14 cellular contexts compared by ENCODE assay signal in genomic region chr9:78167356-78167755, GRCh38.
DNase-seq lines count a peak whose midpoint lies in the region; ATAC-seq, FAIRE-seq and TF ChIP-seq lines count a peak whose summit lies in the region.
"Had no signal": no experiment of that assay in that cellular context is flagged by ENCODE, and none has a peak within 500 bp of the region (broad histone marks: within the 10 kb centered on the region; RNA-seq: fewer than 3 reads in every experiment).

No MANE protein-coding gene starts in this region.

- no peak overlapping the region for H3K4me3 Mint-ChIP-seq in MCF 10A (ENCODE audit: unreplicated experiment)
- H3K4me3 Mint-ChIP-seq in neural progenitor cell: no peak overlapping the region
- H3K4me3 Mint-ChIP-seq: activated naive CD4-positive, alpha-beta T cell treated with anti-CD3 and anti-CD28 coated beads, Interleukin-2, amount 50 U/mL, for 24 hours had no signal

- H3F3A ChIP-seq in neural progenitor cell (ENCODE audit: low read depth): no peaks in the 10 kb centered on the region

- H3K27ac Mint-ChIP-seq in MCF 10A (ENCODE audit: low read depth, unreplicated experiment): no peak overlapping the region
- no peak overlapping the region for H3K27ac Mint-ChIP-seq in neural progenitor cell
- H3K27ac Mint-ChIP-seq: activated naive CD4-positive, alpha-beta T cell treated with anti-CD3 and anti-CD28 coated beads, Interleukin-2, amount 50 U/mL, for 24 hours had no signal

- H3K79me2 ChIP-seq in neural progenitor cell (ENCODE audit: low read depth): no peaks in the 10 kb centered on the region

- peaks cover 17% of the 10 kb centered on the region for H3K9me3 Mint-ChIP-seq in MCF 10A (ENCODE audit: unreplicated experiment)
- H3K9me3 Mint-ChIP-seq in neural progenitor cell: peaks cover 10% of the 10 kb centered on the region
- H3K9me3 Mint-ChIP-seq: activated naive CD4-positive, alpha-beta T cell treated with anti-CD3 and anti-CD28 coated beads, Interleukin-2, amount 50 U/mL, for 24 hours had no signal

- no peak for ATAC-seq in GM19455 (IDR thresholded peaks at IDR 0.05; ENCODE audit: unreplicated experiment)
- no peak for ATAC-seq in HG03095 (IDR thresholded peaks at IDR 0.05; ENCODE audit: unreplicated experiment)

- H3K36me3 ChIP-seq in HEK293 (ENCODE audit: control insufficient read depth in 2 of 2, insufficient read depth in 1 of 2, low read length in 2 of 2): no peaks in the 10 kb centered on the region
- H3K36me3 ChIP-seq in neural progenitor cell: peaks cover 4% of the 10 kb centered on the region
- H3K36me3 ChIP-seq: BE2C, esophagus squamous epithelium had no signal

- no peak for FAIRE-seq in GM19239 (lab: Jason Lieb, UNC)

- intact Hi-C loops in MCF 10A (cut with micrococcal nuclease): no loop called here

- no peak overlapping the region for H3K9ac ChIP-seq in neural progenitor cell

- H3K4me1 ChIP-seq in HEK293 (ENCODE audit: control insufficient read depth, insufficient read depth, low read length) (peaks cover 3% of the 10 kb centered on the region; the same call in 1 of the 2 replicates), neural progenitor cell (no peaks in the 10 kb centered on the region)
- H3K4me1 ChIP-seq: BE2C, esophagus squamous epithelium had no signal

- CTCF ChIA-PET in HEK293 (lab: Yijun Ruan, JAX): no interaction called here
- CTCF ChIA-PET in MCF 10A (lab: Yijun Ruan, JAX): no interaction called here

- H2AFZ ChIP-seq in neural progenitor cell (replicated peaks): no peak overlapping the region

- POLR2A ChIA-PET in HEK293 (lab: Yijun Ruan, JAX): interaction anchor here (1.3 kb wide), 1 partner anchor 69 kb away, joined by 5 read pairs; the partner anchor contains the start of gene CEP78
- POLR2A ChIA-PET in MCF 10A (lab: Yijun Ruan, JAX): interaction anchor here (0.6 kb wide), 1 partner anchor 18 kb away, joined by 6 read pairs; no protein-coding TSS in a partner anchor

- H4K20me1 ChIP-seq in neural progenitor cell (ENCODE audit: low read depth): no peaks in the 10 kb centered on the region

- H3K27me3 Mint-ChIP-seq in MCF 10A (ENCODE audit: insufficient read depth, unreplicated experiment): no peaks in the 10 kb centered on the region
- H3K27me3 Mint-ChIP-seq in neural progenitor cell (ENCODE audit: insufficient read depth, low read depth): no peaks in the 10 kb centered on the region
- H3K27me3 Mint-ChIP-seq: activated naive CD4-positive, alpha-beta T cell treated with anti-CD3 and anti-CD28 coated beads, Interleukin-2, amount 50 U/mL, for 24 hours had no signal

- H3K9me3 ChIP-seq in HEK293 (ENCODE audit: control insufficient read depth, insufficient read depth, low read depth, low read length) (no peaks in the 10 kb centered on the region), neural progenitor cell (ENCODE audit: low read depth) (peaks cover 6% of the 10 kb centered on the region)
- H3K9me3 ChIP-seq: esophagus squamous epithelium had no signal

- DNase-seq in NCI-H2196 (lab: John Stamatoyannopoulos, UW; ENCODE audit: unreplicated experiment) (peak; percentile 63), MCF 10A (ENCODE audit: unreplicated experiment) (peak; percentile 7), neural progenitor cell (ENCODE audit: low spot score) (no peak), GM19239 (ENCODE audit: insufficient read length, low spot score) (no peak), KG1 (lab: John Stamatoyannopoulos, UW) (no peak)
- DNase-seq: BE2C; esophagus squamous epithelium; NCI-H187 treated with DMSO at 0.1 percent for 48 hours; stimulated activated CD4-positive, alpha-beta T cell treated with anti-CD3 and anti-CD28 coated beads, Interleukin-4, amount 100 ng/mL, for 4 hours; stimulated activated naive CD4-positive, alpha-beta T cell treated with Interleukin-2 at 50 U/mL for 16 hours had no signal

- peak overlapping the region; percentile 21 for H3K4me2 ChIP-seq in neural progenitor cell

- H3K27me3 ChIP-seq in neural progenitor cell: no peaks in the 10 kb centered on the region
- H3K27me3 ChIP-seq: BE2C, esophagus squamous epithelium had no signal

- no peak for TF ChIP-seq CTCF in HEK293 (tag by site-specific recombination; IDR thresholded peaks at IDR 0.05)
- no peak for TF ChIP-seq CTCF in MCF 10A (IDR thresholded peaks at IDR 0.05; ENCODE audit: unreplicated experiment)
- TF ChIP-seq CTCF in neural progenitor cell (IDR thresholded peaks at IDR 0.05): no peak

- H3K27ac ChIP-seq in HEK293 (ENCODE audit: extremely low read depth, low read depth, low read length) (no peak overlapping the region), neural progenitor cell (no peak overlapping the region)
- H3K27ac ChIP-seq: esophagus squamous epithelium had no signal

- no peaks in the 10 kb centered on the region for H3K36me3 Mint-ChIP-seq in MCF 10A (ENCODE audit: insufficient read depth, unreplicated experiment)
- no peaks in the 10 kb centered on the region for H3K36me3 Mint-ChIP-seq in neural progenitor cell

- no TSS peak for BruUV-seq in MCF 10A (replicated peaks; lab: Mats Ljungman, UMichigan)

- H3K4me1 Mint-ChIP-seq in MCF 10A (ENCODE audit: insufficient read depth, unreplicated experiment): no peaks in the 10 kb centered on the region
- peaks cover 4% of the 10 kb centered on the region for H3K4me1 Mint-ChIP-seq in neural progenitor cell
- H3K4me1 Mint-ChIP-seq: activated naive CD4-positive, alpha-beta T cell treated with anti-CD3 and anti-CD28 coated beads, Interleukin-2, amount 50 U/mL, for 24 hours had no signal

- no peak overlapping the region for H3K4me3 ChIP-seq in HEK293 (ENCODE audit: low read depth, low read length)
- H3K4me3 ChIP-seq in neural progenitor cell: no peak overlapping the region
- H3K4me3 ChIP-seq: esophagus squamous epithelium had no signal

TF ChIP-seq in HEK293, 187 proteins besides CTCF, POLR2A, EP300 and RAD21:
- peak; percentile 61; the same call in 1 of the 2 replicates for TF ChIP-seq ZNF600 (tag by site-specific recombination; IDR thresholded peaks at IDR 0.05)
- peak; percentile 39; the same call in 1 of the 2 replicates for TF ChIP-seq PRDM10 (tag by site-specific recombination; IDR thresholded peaks at IDR 0.05)
- no peak for TF ChIP-seq ZNF48 (tag by site-specific recombination; IDR thresholded peaks at IDR 0.05)
- 0 out of 2 replicates have a peak, but pooled peaks have one; percentile 15 for TF ChIP-seq PRDM6 (tag by site-specific recombination; IDR thresholded peaks at IDR 0.05)

Comparison
In these comparisons a context has a peak if more than half of its experiments do, and no peak if none do; other contexts are left out.
1. DNase-seq: peak in NCI-H2196 (single experiment) and MCF 10A (single experiment); none in neural progenitor cell (single experiment), GM19239 (single experiment) and KG1 (single experiment).